ENCODE assay signal across 29 cellular contexts in the genomic region with DNA sequence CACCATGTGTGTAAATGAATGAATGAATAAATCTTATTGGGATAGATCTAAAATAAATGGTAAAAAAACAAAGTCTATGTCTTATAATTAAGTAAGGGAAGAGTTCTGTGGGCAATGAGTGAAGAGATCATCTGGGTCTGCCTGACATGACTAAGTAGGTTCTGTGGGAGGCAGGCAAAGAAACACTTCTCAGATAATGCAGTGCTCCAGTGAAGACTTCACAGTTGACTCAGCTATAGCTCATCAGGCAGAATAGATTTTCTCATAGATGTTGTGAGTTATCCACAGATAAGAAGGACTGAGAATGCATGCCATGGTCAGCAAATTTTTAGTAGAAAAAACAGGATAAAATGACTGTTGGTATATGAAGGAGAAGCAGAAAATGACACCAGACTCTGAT. TPM values are rescaled to one million over a fixed set of nuclear protein-coding genes. Genes with fewer than 3 reads are reported as not detected.
"Had no signal": no experiment of that assay in that cellular context is flagged by ENCODE, and none has a peak within 500 bp of the region (broad histone marks: within the 10 kb centered on the region; RNA-seq: fewer than 3 reads in every experiment).

No MANE protein-coding gene starts in this region.

- H3K4me3 Mint-ChIP-seq: dendritic cell treated with granulocyte-macrophage colony-stimulating factor and Interleukin-4, amounts not matched to agents 40 ng/mL and 50 ng/mL, for 4 days; effector memory CD8-positive, alpha-beta T cell; naive B cell; nephron; stimulated activated memory B cell treated with anti-CD40 and anti-IgM and Interleukin-4, amounts not matched to agents 10 μg/mL and 1 μg/mL and 100 μg/mL, for 72 hours; stimulated activated naive CD8-positive, alpha-beta T cell treated with anti-CD3 and anti-CD28 coated beads, Interleukin-15, amount 100 ng/mL, for 72 hours had no signal

- H3K36me3 Mint-ChIP-seq: naive B cell; stimulated activated memory B cell treated with anti-CD40 and anti-IgM and Interleukin-4, amounts not matched to agents 10 μg/mL and 1 μg/mL and 100 μg/mL, for 72 hours had no signal

- ATAC-seq: effector memory CD8-positive, alpha-beta T cell; lower lobe of right lung; sciatic nerve; stimulated activated memory B cell treated with anti-CD40 and anti-IgM and Interleukin-4, amounts not matched to agents 10 μg/mL and 1 μg/mL and 100 μg/mL, for 72 hours; stimulated activated naive CD8-positive, alpha-beta T cell treated with anti-CD3 and anti-CD28 coated beads, Interleukin-15, amount 100 ng/mL, for 72 hours; upper lobe of right lung had no signal

- H3K4me3 ChIP-seq: esophagus squamous epithelium, hepatocyte, left ventricle myocardium inferior, lower lobe of right lung, spleen, testis, tibial nerve, upper lobe of right lung, vagina had no signal

- H3K27ac ChIP-seq: esophagus squamous epithelium, hepatocyte, left ventricle myocardium inferior, lower lobe of right lung, spleen, testis, tibial nerve, upper lobe of right lung, vagina had no signal

- DNase-seq: effector memory CD8-positive, alpha-beta T cell; esophagus squamous epithelium; foreskin melanocyte; kidney; left cardiac atrium; left ventricle myocardium inferior; lower lobe of right lung; mesendoderm; naive B cell; posterior cingulate gyrus; spleen; stimulated activated CD4-positive, alpha-beta T cell treated with anti-CD3 and anti-CD28 coated beads, Interleukin-15, amount 100 ng/mL, for 24 hours; stimulated activated CD4-positive, alpha-beta T cell treated with anti-CD3 and anti-CD28 coated beads, Interleukin-1b, Interleukin-23, amount 100 ng/mL, for 48 hours; stimulated activated CD4-positive, alpha-beta T cell treated with anti-CD3 and anti-CD28 coated beads, Interleukin-4, amount 100 ng/mL, for 24 hours; stimulated activated naive CD8-positive, alpha-beta T cell treated with anti-CD3 and anti-CD28 coated beads, Interleukin-15, amount 100 ng/mL, for 72 hours; testis; upper lobe of right lung had no signal

- H3K27me3 ChIP-seq: esophagus squamous epithelium, hepatocyte, spleen, testis, tibial nerve, upper lobe of right lung, vagina had no signal

- H3K27ac Mint-ChIP-seq: dendritic cell treated with granulocyte-macrophage colony-stimulating factor and Interleukin-4, amounts not matched to agents 40 ng/mL and 50 ng/mL, for 4 days; effector memory CD8-positive, alpha-beta T cell; naive B cell; nephron; stimulated activated memory B cell treated with anti-CD40 and anti-IgM and Interleukin-4, amounts not matched to agents 10 μg/mL and 1 μg/mL and 100 μg/mL, for 72 hours; stimulated activated naive CD8-positive, alpha-beta T cell treated with anti-CD3 and anti-CD28 coated beads, Interleukin-15, amount 100 ng/mL, for 72 hours had no signal

- H3K9me3 ChIP-seq: esophagus squamous epithelium, left ventricle myocardium inferior, lower lobe of right lung, spleen, testis, tibial nerve, upper lobe of right lung, vagina had no signal

- H3K4me2 ChIP-seq: hepatocyte had no signal

- H3K9me3 Mint-ChIP-seq: dendritic cell treated with granulocyte-macrophage colony-stimulating factor and Interleukin-4, amounts not matched to agents 40 ng/mL and 50 ng/mL, for 4 days; effector memory CD8-positive, alpha-beta T cell; nephron; stimulated activated memory B cell treated with anti-CD40 and anti-IgM and Interleukin-4, amounts not matched to agents 10 μg/mL and 1 μg/mL and 100 μg/mL, for 72 hours; stimulated activated naive CD8-positive, alpha-beta T cell treated with anti-CD3 and anti-CD28 coated beads, Interleukin-15, amount 100 ng/mL, for 72 hours had no signal

- H3K4me1 ChIP-seq: esophagus squamous epithelium, left ventricle myocardium inferior, lower lobe of right lung, spleen, testis, tibial nerve, upper lobe of right lung, vagina had no signal

- H3K4me1 Mint-ChIP-seq: naive B cell; nephron; stimulated activated memory B cell treated with anti-CD40 and anti-IgM and Interleukin-4, amounts not matched to agents 10 μg/mL and 1 μg/mL and 100 μg/mL, for 72 hours; stimulated activated naive CD8-positive, alpha-beta T cell treated with anti-CD3 and anti-CD28 coated beads, Interleukin-15, amount 100 ng/mL, for 72 hours had no signal

- H2AFZ ChIP-seq: hepatocyte had no signal

- H3K36me3 ChIP-seq: esophagus squamous epithelium, left ventricle myocardium inferior, lower lobe of right lung, spleen, tibial nerve, upper lobe of right lung, vagina had no signal

- H3K27me3 Mint-ChIP-seq: dendritic cell treated with granulocyte-macrophage colony-stimulating factor and Interleukin-4, amounts not matched to agents 40 ng/mL and 50 ng/mL, for 4 days; effector memory CD8-positive, alpha-beta T cell; naive B cell; stimulated activated memory B cell treated with anti-CD40 and anti-IgM and Interleukin-4, amounts not matched to agents 10 μg/mL and 1 μg/mL and 100 μg/mL, for 72 hours; stimulated activated naive CD8-positive, alpha-beta T cell treated with anti-CD3 and anti-CD28 coated beads, Interleukin-15, amount 100 ng/mL, for 72 hours had no signal

RNA-seq across cellular contexts. Expression of a gene that starts 12.4 kb away (rescaled TPM):
- total RNA-seq: epithelial cell of proximal tubule, esophagus squamous epithelium, hepatocyte, kidney, left cardiac atrium, left ventricle myocardium inferior, lower lobe of right lung, omental fat pad, pulmonary artery endothelial cell, sciatic nerve, skeletal muscle tissue, spleen, subcutaneous adipose tissue, testis, tibial nerve, upper lobe of right lung, vagina had no signal
- polyA plus RNA-seq: hepatocyte, spleen had no signal

RNA-seq across cellular contexts. Expression of a gene that starts 14.5 kb away (rescaled TPM):
- total RNA-seq: epithelial cell of proximal tubule, esophagus squamous epithelium, hepatocyte, kidney, left cardiac atrium, left ventricle myocardium inferior, lower lobe of right lung, omental fat pad, pulmonary artery endothelial cell, sciatic nerve, skeletal muscle tissue, spleen, subcutaneous adipose tissue, tibial nerve, upper lobe of right lung, vagina had no signal
- polyA plus RNA-seq: hepatocyte, spleen had no signal

RNA-seq across cellular contexts. Expression of a gene that starts 16.7 kb away (rescaled TPM):
- total RNA-seq: epithelial cell of proximal tubule, esophagus squamous epithelium, hepatocyte, kidney, left cardiac atrium, left ventricle myocardium inferior, lower lobe of right lung, omental fat pad, pulmonary artery endothelial cell, sciatic nerve, skeletal muscle tissue, spleen, subcutaneous adipose tissue, testis, tibial nerve, upper lobe of right lung, vagina had no signal
- polyA plus RNA-seq: hepatocyte, spleen had no signal

RNA-seq across cellular contexts. Expression of a gene that starts 20.9 kb away (rescaled TPM):
- total RNA-seq: epithelial cell of proximal tubule, esophagus squamous epithelium, hepatocyte, kidney, left cardiac atrium, left ventricle myocardium inferior, lower lobe of right lung, omental fat pad, pulmonary artery endothelial cell, sciatic nerve, skeletal muscle tissue, spleen, subcutaneous adipose tissue, testis, tibial nerve, upper lobe of right lung, vagina had no signal
- polyA plus RNA-seq: hepatocyte, spleen had no signal

RNA-seq across cellular contexts. Expression of a gene that starts 23.1 kb away (rescaled TPM):
- total RNA-seq: epithelial cell of proximal tubule, esophagus squamous epithelium, hepatocyte, kidney, left cardiac atrium, left ventricle myocardium inferior, lower lobe of right lung, omental fat pad, pulmonary artery endothelial cell, sciatic nerve, skeletal muscle tissue, spleen, subcutaneous adipose tissue, testis, tibial nerve, upper lobe of right lung, vagina had no signal
- polyA plus RNA-seq: hepatocyte, spleen had no signal
